ENCODE assay signal across 11 cellular contexts in genomic region chr2:129936334-129936934, GRCh38. TPM values are rescaled to one million over a fixed set of nuclear protein-coding genes. Genes with fewer than 3 reads are reported as not detected.
DNase-seq lines count a peak whose midpoint lies in the region; ATAC-seq, FAIRE-seq and TF ChIP-seq lines count a peak whose summit lies in the region.
"Had no signal": no experiment of that assay in that cellular context is flagged by ENCODE, and none has a peak within 500 bp of the region (broad histone marks: within the 10 kb centered on the region; RNA-seq: fewer than 3 reads in every experiment).

No MANE protein-coding gene starts in this region.

- H3K9me3 Mint-ChIP-seq in activated CD4-positive, alpha-beta T cell treated with anti-CD3 and anti-CD28 coated beads, Interleukin-2, amount 10 ng/mL, durations not matched to agents 7 days and 5 days, result no peaks in the 10 kb centered on the region

- 36% methylated on average over 9 of the region's 9 CpGs for WGBS in prostate gland
- 47 to 65% (median 62%) methylated on average over 9 of the region's 9 CpGs for WGBS in small intestine, 3 donors

- H3K4me1 Mint-ChIP-seq in activated CD4-positive, alpha-beta T cell treated with anti-CD3 and anti-CD28 coated beads, Interleukin-2, amount 10 ng/mL, durations not matched to agents 7 days and 5 days, result no peaks in the 10 kb centered on the region

- H3K4me3 ChIP-seq in prostate gland, result no peak overlapping the region
- no peak overlapping the region for H3K4me3 ChIP-seq in small intestine (ENCODE audit: low read depth in 1 of 2, low read length in 2 of 2)
- H3K4me3 ChIP-seq: heart left ventricle had no signal

- H3K36me3 Mint-ChIP-seq in activated CD4-positive, alpha-beta T cell treated with anti-CD3 and anti-CD28 coated beads, Interleukin-2, amount 10 ng/mL, durations not matched to agents 7 days and 5 days (ENCODE audit: low read depth), result no peaks in the 10 kb centered on the region

- H3K4me1 ChIP-seq in prostate gland (replicated peaks) (no peaks in the 10 kb centered on the region), small intestine (ENCODE audit: control insufficient read depth in 2 of 2, insufficient read depth in 1 of 2, low read depth in 1 of 2, low read length in 1 of 2) (no peaks in the 10 kb centered on the region)

- intact Hi-C loops in prostate gland (cut with DNase I), result no loop called here

- no peak for TF ChIP-seq POLR2A in prostate gland (IDR thresholded peaks at IDR 0.05)

- ATAC-seq in HG03521 (IDR thresholded peaks at IDR 0.05; ENCODE audit: unreplicated experiment), result peak; percentile 82
- ATAC-seq: heart left ventricle had no signal

- H3K36me3 ChIP-seq in prostate gland (no peaks in the 10 kb centered on the region), small intestine (ENCODE audit: control insufficient read depth in 2 of 2, insufficient read depth in 2 of 2, low read length in 2 of 2) (no peaks in the 10 kb centered on the region)
- H3K36me3 ChIP-seq: heart left ventricle had no signal

- peak; percentile 41 to 44 for DNase-seq in activated CD4-positive, alpha-beta T cell treated with anti-CD3 and anti-CD28 coated beads, Interleukin-2, amount 50 U/mL, for 4 hours
- no peak for DNase-seq in activated CD4-positive, alpha-beta T cell treated with anti-CD3 and anti-CD28 coated beads, Interleukin-2, amount 10 ng/mL, durations not matched to agents 7 days and 5 days
- DNase-seq in activated T-cell treated with anti-CD3 and anti-CD28 coated beads, Interleukin-2, amount 50 U/mL, for 48 hours, result peak; percentile 69 to 72
- DNase-seq in prostate gland (ENCODE audit: low spot score), result peak; percentile 60
- DNase-seq in urothelium cell line (ENCODE audit: low spot score), result no peak
- no peak for DNase-seq in amniotic stem cell (lab: John Stamatoyannopoulos, UW)
- no peak for DNase-seq in small intestine

- H3K27me3 Mint-ChIP-seq in activated CD4-positive, alpha-beta T cell treated with anti-CD3 and anti-CD28 coated beads, Interleukin-2, amount 10 ng/mL, durations not matched to agents 7 days and 5 days, result peaks cover 28% of the 10 kb centered on the region

- H3K27ac ChIP-seq in prostate gland (no peak overlapping the region), small intestine (ENCODE audit: low read depth in 1 of 2, low read length in 1 of 2) (no peak overlapping the region)
- H3K27ac ChIP-seq: heart left ventricle had no signal

- FAIRE-seq in urothelium cell line (lab: Jason Lieb, UNC) (no peak), small intestine (lab: Jason Lieb, UNC) (no peak)

- no peak overlapping the region for H3K4me3 Mint-ChIP-seq in activated CD4-positive, alpha-beta T cell treated with anti-CD3 and anti-CD28 coated beads, Interleukin-2, amount 10 ng/mL, durations not matched to agents 7 days and 5 days

- no peaks in the 10 kb centered on the region for H3K9me3 ChIP-seq in prostate gland
- H3K9me3 ChIP-seq in small intestine (ENCODE audit: control insufficient read depth, low read depth), result no peaks in the 10 kb centered on the region
- H3K9me3 ChIP-seq: heart left ventricle had no signal

- H3K27ac Mint-ChIP-seq in activated CD4-positive, alpha-beta T cell treated with anti-CD3 and anti-CD28 coated beads, Interleukin-2, amount 10 ng/mL, durations not matched to agents 7 days and 5 days, result no peak overlapping the region

- POLR2A ChIA-PET in activated CD4-positive, alpha-beta T cell treated with anti-CD3 and anti-CD28 coated beads, Interleukin-2, amount 10 ng/mL, durations not matched to agents 7 days and 5 days (lab: Charles Lee), result no interaction called here

- TF ChIP-seq CTCF in prostate gland (IDR thresholded peaks at IDR 0.05), result peak in 2 of 4 experiments; percentile 50 to 60

- H3K27me3 ChIP-seq in prostate gland (replicated peaks; ENCODE audit: insufficient read depth), result no peaks in the 10 kb centered on the region
- peaks cover 0 to 11% of the 10 kb centered on the region in 2 donors for H3K27me3 ChIP-seq in small intestine (ENCODE audit: control insufficient read depth in 2 of 2, insufficient read depth in 2 of 2, low read length in 2 of 2)

- CTCF ChIA-PET in activated CD4-positive, alpha-beta T cell treated with anti-CD3 and anti-CD28 coated beads, Interleukin-2, amount 10 ng/mL, durations not matched to agents 7 days and 5 days (lab: Charles Lee), result interaction anchor here (1.2 kb wide), 1 partner anchor 396 kb away, joined by 4 read pairs; no protein-coding TSS in a partner anchor

RNA-seq across cellular contexts. Expression of gene RAB6C, which starts 43.0 kb away (rescaled TPM):
- total RNA-seq in activated CD4-positive, alpha-beta T cell treated with anti-CD3 and anti-CD28 coated beads, Interleukin-2, amount 10 ng/mL, durations not matched to agents 7 days and 5 days, result not detected
- total RNA-seq in prostate gland, result 1 to 10 TPM in 1 of 2 donors, under 1 TPM in 1; 0.87 to 2.4 TPM
- polyA plus RNA-seq in small intestine, result under 1 TPM in 1 of 3 donors, not detected in 2; 0.07 TPM
- total RNA-seq: Daoy; T-helper 1 cell treated with Interleukin-12 subunit alpha and Interleukin-12 subunit beta and Interleukin-4 antibody, amounts not matched to agents 30 ng/mL and 1 ng/mL, for 36 hours had no signal

Comparison
In these comparisons a context has a peak if more than half of its experiments do, and no peak if none do; other contexts are left out.
1. DNase-seq: peak in activated CD4-positive, alpha-beta T cell treated with anti-CD3 and anti-CD28 coated beads, Interleukin-2, amount 50 U/mL, for 4 hours (2 of 2), activated T-cell treated with anti-CD3 and anti-CD28 coated beads, Interleukin-2, amount 50 U/mL, for 48 hours (2 of 2) and prostate gland (single experiment); none in activated CD4-positive, alpha-beta T cell treated with anti-CD3 and anti-CD28 coated beads, Interleukin-2, amount 10 ng/mL, durations not matched to agents 7 days and 5 days (single experiment), urothelium cell line (single experiment), amniotic stem cell (single experiment) and small intestine (single experiment).